1 cellular context compared by ENCODE assay signal in genomic region chr7:1210979-1211608, GRCh38.
TF ChIP-seq lines count a peak whose summit lies in the region.

No MANE protein-coding gene starts in this region.

TF ChIP-seq in A549, 52 proteins besides CTCF, POLR2A, EP300 and RAD21 (continued from another document):
- TF ChIP-seq, protein P1, sequence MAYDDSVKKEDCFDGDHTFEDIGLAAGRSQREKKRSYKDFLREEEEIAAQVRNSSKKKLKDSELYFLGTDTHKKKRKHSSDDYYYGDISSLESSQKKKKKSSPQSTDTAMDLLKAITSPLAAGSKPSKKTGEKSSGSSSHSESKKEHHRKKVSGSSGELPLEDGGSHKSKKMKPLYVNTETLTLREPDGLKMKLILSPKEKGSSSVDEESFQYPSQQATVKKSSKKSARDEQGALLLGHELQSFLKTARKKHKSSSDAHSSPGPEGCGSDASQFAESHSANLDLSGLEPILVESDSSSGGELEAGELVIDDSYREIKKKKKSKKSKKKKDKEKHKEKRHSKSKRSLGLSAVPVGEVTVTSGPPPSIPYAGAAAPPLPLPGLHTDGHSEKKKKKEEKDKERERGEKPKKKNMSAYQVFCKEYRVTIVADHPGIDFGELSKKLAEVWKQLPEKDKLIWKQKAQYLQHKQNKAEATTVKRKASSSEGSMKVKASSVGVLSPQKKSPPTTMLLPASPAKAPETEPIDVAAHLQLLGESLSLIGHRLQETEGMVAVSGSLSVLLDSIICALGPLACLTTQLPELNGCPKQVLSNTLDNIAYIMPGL (CRISPR knock-in tag; IDR thresholded peaks at IDR 0.05; ENCODE audit: borderline replicate concordance): no peak
- TF ChIP-seq, protein P2, sequence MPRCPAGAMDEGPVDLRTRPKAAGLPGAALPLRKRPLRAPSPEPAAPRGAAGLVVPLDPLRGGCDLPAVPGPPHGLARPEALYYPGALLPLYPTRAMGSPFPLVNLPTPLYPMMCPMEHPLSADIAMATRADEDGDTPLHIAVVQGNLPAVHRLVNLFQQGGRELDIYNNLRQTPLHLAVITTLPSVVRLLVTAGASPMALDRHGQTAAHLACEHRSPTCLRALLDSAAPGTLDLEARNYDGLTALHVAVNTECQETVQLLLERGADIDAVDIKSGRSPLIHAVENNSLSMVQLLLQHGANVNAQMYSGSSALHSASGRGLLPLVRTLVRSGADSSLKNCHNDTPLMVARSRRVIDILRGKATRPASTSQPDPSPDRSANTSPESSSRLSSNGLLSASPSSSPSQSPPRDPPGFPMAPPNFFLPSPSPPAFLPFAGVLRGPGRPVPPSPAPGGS (IDR thresholded peaks at IDR 0.05): no peak
- TF ChIP-seq FOSB (CRISPR knock-in tag; IDR thresholded peaks at IDR 0.05) (no peak), NFE2L2 (conservative IDR thresholded peaks at IDR 0.05; ENCODE audit: low read length) (no peak), FOSL2 (IDR thresholded peaks at IDR 0.05) (no peak), FOSL2 (CRISPR knock-in tag; IDR thresholded peaks at IDR 0.05) (no peak), SREBF2 (IDR thresholded peaks at IDR 0.05) (no peak), HDAC2 (IDR thresholded peaks at IDR 0.05) (no peak)
